8 cellular contexts compared by ENCODE assay signal in genomic region chr10:124741281-124741921, GRCh38. TPM values are rescaled to one million over a fixed set of nuclear protein-coding genes. Genes with fewer than 3 reads are reported as not detected.
A peak's percentile ranks its signal among the peaks of the same experiment; 100 is the strongest.
DNase-seq lines count a peak whose midpoint lies in the region; ATAC-seq and TF ChIP-seq lines count a peak whose summit lies in the region.

No MANE protein-coding gene starts in this region.

- H3K4me1 Mint-ChIP-seq in CD4-positive, CD25-positive, alpha-beta regulatory T cell: peaks cover 27 to 75% (median 60%) of the 10 kb centered on the region in 4 donors
- H3K4me1 Mint-ChIP-seq in activated T-helper 1 cell treated with anti-CD3 and anti-CD28 coated beads, Interleukin-12 subunit alpha, Interleukin-12 subunit beta, Interleukin-2, Interleukin-4 antibody, amounts not matched to agents 30 ng/mL and 10 ng/mL and 1 ng/mL, durations not matched to agents 14 hours and 24 hours and 36 hours (ENCODE audit: low read depth): peaks cover 56% of the 10 kb centered on the region
- H3K4me1 Mint-ChIP-seq in natural killer cell treated with Interleukin-12 subunit alpha and Interleukin-12 subunit beta and Interleukin-15 and Interleukin-18, amount 100 ng/mL, for 72 hours (ENCODE audit: low read depth in 2 of 2): peaks cover 64 to 67% of the 10 kb centered on the region in 2 donors

- peaks cover 19% of the 10 kb centered on the region for H3K36me3 Mint-ChIP-seq in CD4-positive, CD25-positive, alpha-beta regulatory T cell
- peaks cover 24% of the 10 kb centered on the region for H3K36me3 Mint-ChIP-seq in activated T-helper 1 cell treated with anti-CD3 and anti-CD28 coated beads, Interleukin-12 subunit alpha, Interleukin-12 subunit beta, Interleukin-2, Interleukin-4 antibody, amounts not matched to agents 30 ng/mL and 10 ng/mL and 1 ng/mL, durations not matched to agents 14 hours and 24 hours and 36 hours (ENCODE audit: low read depth)
- no peaks in the 10 kb centered on the region for H3K36me3 Mint-ChIP-seq in natural killer cell treated with Interleukin-12 subunit alpha and Interleukin-12 subunit beta and Interleukin-15 and Interleukin-18, amount 100 ng/mL, for 72 hours

- peak overlapping the region; percentile 85 for H3K4me3 ChIP-seq in CD4-positive, CD25-positive, alpha-beta regulatory T cell (ENCODE audit: low read depth, low read length)
- peak overlapping the region; percentile 92 for H3K4me3 ChIP-seq in PC-3 (ENCODE audit: low read length)
- peak overlapping the region in 4 of 5 donors; percentile 70 to 77 (median 74) for H3K4me3 ChIP-seq in subcutaneous abdominal adipose tissue (ENCODE audit: low read depth in 1 of 5, low read length in 5 of 5)

- peak overlapping the region; percentile 75 for H2AFZ ChIP-seq in PC-3 (ENCODE audit: low read length)

- CTCF ChIA-PET in PC-3 (lab: Charles Lee): interaction anchor here (0.6 to 1.6 kb wide), 7 partner anchors 16 to 747 kb away, joined by 3 to 16 read pairs (median 3); partner anchors contain the start of gene LHPP

- no peaks in the 10 kb centered on the region for H3K9me3 ChIP-seq in CD4-positive, CD25-positive, alpha-beta regulatory T cell (ENCODE audit: control insufficient read depth in 2 of 2, low read length in 2 of 2)
- H3K9me3 ChIP-seq in PC-3 (ENCODE audit: low read length) (no peaks in the 10 kb centered on the region), subcutaneous abdominal adipose tissue (ENCODE audit: control insufficient read depth in 5 of 5, low read length in 5 of 5) (no peaks in the 10 kb centered on the region)

- no peaks in the 10 kb centered on the region for H3K27me3 Mint-ChIP-seq in CD4-positive, CD25-positive, alpha-beta regulatory T cell
- H3K27me3 Mint-ChIP-seq in activated T-helper 1 cell treated with anti-CD3 and anti-CD28 coated beads, Interleukin-12 subunit alpha, Interleukin-12 subunit beta, Interleukin-2, Interleukin-4 antibody, amounts not matched to agents 30 ng/mL and 10 ng/mL and 1 ng/mL, durations not matched to agents 14 hours and 24 hours and 36 hours (ENCODE audit: insufficient read depth): peaks cover 7% of the 10 kb centered on the region
- H3K27me3 Mint-ChIP-seq in natural killer cell treated with Interleukin-12 subunit alpha and Interleukin-12 subunit beta and Interleukin-15 and Interleukin-18, amount 100 ng/mL, for 72 hours: no peaks in the 10 kb centered on the region

- peaks cover 68% of the 10 kb centered on the region for H3K79me2 ChIP-seq in PC-3 (ENCODE audit: low read length)

- H3K4me1 ChIP-seq in CD4-positive, CD25-positive, alpha-beta regulatory T cell (ENCODE audit: control insufficient read depth, insufficient read depth, low read length, poor library complexity, severe bottlenecking): peaks cover 76% of the 10 kb centered on the region
- H3K4me1 ChIP-seq in PC-3 (ENCODE audit: insufficient read depth, low read length) (peaks cover 57% of the 10 kb centered on the region), subcutaneous abdominal adipose tissue (ENCODE audit: control insufficient read depth in 5 of 5, insufficient read depth in 5 of 5, low read length in 5 of 5) (peaks cover 28 to 81% (median 75%) of the 10 kb centered on the region in 5 donors)

- no peaks in the 10 kb centered on the region for H3K27me3 ChIP-seq in CD4-positive, CD25-positive, alpha-beta regulatory T cell (ENCODE audit: control insufficient read depth, insufficient read depth, low read length)
- no peaks in the 10 kb centered on the region for H3K27me3 ChIP-seq in PC-3 (ENCODE audit: low read length)
- no peaks in the 10 kb centered on the region for H3K27me3 ChIP-seq in subcutaneous abdominal adipose tissue (ENCODE audit: control insufficient read depth in 5 of 5, insufficient read depth in 4 of 5, low read length in 5 of 5)

- intact Hi-C loops in PC-3 (cut with micrococcal nuclease): loop anchor here (1.0 kb wide), 3 partner anchors 22 to 211 kb away; no protein-coding TSS in a partner anchor
- intact Hi-C loops in activated T-helper 1 cell treated with anti-CD3 and anti-CD28 coated beads, Interleukin-12 subunit alpha, Interleukin-12 subunit beta, Interleukin-2, Interleukin-4 antibody, amounts not matched to agents 30 ng/mL and 10 ng/mL and 1 ng/mL, durations not matched to agents 14 hours and 24 hours and 36 hours (cut with micrococcal nuclease): loop anchor here (1.0 to 5.0 kb wide), 10 partner anchors 8 to 211 kb away; no protein-coding TSS in a partner anchor

- H3K9ac ChIP-seq in PC-3 (ENCODE audit: low read length) (peak overlapping the region; percentile 46), subcutaneous abdominal adipose tissue (ENCODE audit: low read length in 5 of 5) (peak overlapping the region in 4 of 5 donors; percentile 8 to 68 (median 48))

- peak overlapping the region; percentile 96 for H3K27ac ChIP-seq in CD4-positive, CD25-positive, alpha-beta regulatory T cell (ENCODE audit: insufficient read depth, low read length, poor library complexity, severe bottlenecking)
- H3K27ac ChIP-seq in PC-3 (ENCODE audit: low read length) (peak overlapping the region; percentile 57; the same call in 1 of the 2 replicates), subcutaneous abdominal adipose tissue (ENCODE audit: low read depth, low read length) (peak overlapping the region; percentile 90)

- peak; percentile 71 for TF ChIP-seq CTCF in PC-3 (conservative IDR thresholded peaks at IDR 0.05; ENCODE audit: low read depth, low read length)

- POLR2A ChIA-PET in PC-3 (lab: Charles Lee; ENCODE audit: unreplicated experiment): no interaction called here

- DNase-seq in CD4-positive, CD25-positive, alpha-beta regulatory T cell: peak; percentile 71 to 84 (median 84)
- DNase-seq in HK-2 (ENCODE audit: unreplicated experiment): peak; percentile 72
- peak; percentile 71 for DNase-seq in PC-3
- DNase-seq in activated T-helper 1 cell treated with anti-CD3 and anti-CD28 coated beads, Interleukin-12 subunit alpha, Interleukin-12 subunit beta, Interleukin-2, Interleukin-4 antibody, amounts not matched to agents 30 ng/mL and 10 ng/mL and 1 ng/mL, durations not matched to agents 14 hours and 24 hours and 36 hours (ENCODE audit: low spot score): peak; percentile 57
- DNase-seq in fibroblast of gingiva (ENCODE audit: low read depth): peak; percentile 61
- peak; percentile 77 for DNase-seq in natural killer cell treated with Interleukin-12 subunit alpha and Interleukin-12 subunit beta and Interleukin-15 and Interleukin-18, amount 100 ng/mL, for 72 hours (ENCODE audit: low spot score)

- H3K4me2 ChIP-seq in PC-3 (ENCODE audit: low read length): peak overlapping the region; percentile 83

- H3K36me3 ChIP-seq in CD4-positive, CD25-positive, alpha-beta regulatory T cell (ENCODE audit: control insufficient read depth, insufficient read depth, low read length): peaks cover 3% of the 10 kb centered on the region
- H3K36me3 ChIP-seq in PC-3 (ENCODE audit: low read depth, low read length): no peaks in the 10 kb centered on the region
- H3K36me3 ChIP-seq in subcutaneous abdominal adipose tissue (ENCODE audit: control insufficient read depth in 5 of 5, insufficient read depth in 5 of 5, low read length in 5 of 5): no peaks in the 10 kb centered on the region

- H3F3A ChIP-seq in PC-3 (ENCODE audit: low read length, unreplicated experiment): no peaks in the 10 kb centered on the region

- ATAC-seq in CD4-positive, CD25-positive, alpha-beta regulatory T cell (ENCODE audit: low read depth in 2 of 2): peak; percentile 58 to 61
- peak; percentile 40 for ATAC-seq in GM19372 (IDR thresholded peaks at IDR 0.05; ENCODE audit: low read depth, unreplicated experiment)
- peak; percentile 47 for ATAC-seq in PC-3
- peak; percentile 60 to 64 for ATAC-seq in natural killer cell treated with Interleukin-12 subunit alpha and Interleukin-12 subunit beta and Interleukin-15 and Interleukin-18, amount 100 ng/mL, for 72 hours

- peak overlapping the region; percentile 89 to 99 (median 98) for H3K4me3 Mint-ChIP-seq in CD4-positive, CD25-positive, alpha-beta regulatory T cell
- peak overlapping the region; percentile 97 for H3K4me3 Mint-ChIP-seq in activated T-helper 1 cell treated with anti-CD3 and anti-CD28 coated beads, Interleukin-12 subunit alpha, Interleukin-12 subunit beta, Interleukin-2, Interleukin-4 antibody, amounts not matched to agents 30 ng/mL and 10 ng/mL and 1 ng/mL, durations not matched to agents 14 hours and 24 hours and 36 hours
- H3K4me3 Mint-ChIP-seq in natural killer cell treated with Interleukin-12 subunit alpha and Interleukin-12 subunit beta and Interleukin-15 and Interleukin-18, amount 100 ng/mL, for 72 hours: peak overlapping the region; percentile 97

- peak overlapping the region; percentile 91 to 97 (median 92) for H3K27ac Mint-ChIP-seq in CD4-positive, CD25-positive, alpha-beta regulatory T cell
- H3K27ac Mint-ChIP-seq in activated T-helper 1 cell treated with anti-CD3 and anti-CD28 coated beads, Interleukin-12 subunit alpha, Interleukin-12 subunit beta, Interleukin-2, Interleukin-4 antibody, amounts not matched to agents 30 ng/mL and 10 ng/mL and 1 ng/mL, durations not matched to agents 14 hours and 24 hours and 36 hours: peak overlapping the region; percentile 76
- peak overlapping the region; percentile 67 to 87 for H3K27ac Mint-ChIP-seq in natural killer cell treated with Interleukin-12 subunit alpha and Interleukin-12 subunit beta and Interleukin-15 and Interleukin-18, amount 100 ng/mL, for 72 hours

- H3K9me2 ChIP-seq in PC-3 (replicated peaks; ENCODE audit: low read length): no peaks in the 10 kb centered on the region

- H4K20me1 ChIP-seq in PC-3 (ENCODE audit: low read length): no peaks in the 10 kb centered on the region

- BruUV-seq in PC-3 (replicated peaks; lab: Mats Ljungman, UMichigan): no TSS peak

- H3K9me3 Mint-ChIP-seq in CD4-positive, CD25-positive, alpha-beta regulatory T cell: no peaks in the 10 kb centered on the region
- H3K9me3 Mint-ChIP-seq in activated T-helper 1 cell treated with anti-CD3 and anti-CD28 coated beads, Interleukin-12 subunit alpha, Interleukin-12 subunit beta, Interleukin-2, Interleukin-4 antibody, amounts not matched to agents 30 ng/mL and 10 ng/mL and 1 ng/mL, durations not matched to agents 14 hours and 24 hours and 36 hours: no peaks in the 10 kb centered on the region
- no peaks in the 10 kb centered on the region for H3K9me3 Mint-ChIP-seq in natural killer cell treated with Interleukin-12 subunit alpha and Interleukin-12 subunit beta and Interleukin-15 and Interleukin-18, amount 100 ng/mL, for 72 hours

RNA-seq across cellular contexts. Expression of gene FAM53B, which starts 2.8 kb away (rescaled TPM):
- total RNA-seq in CD4-positive, CD25-positive, alpha-beta regulatory T cell: 116 TPM
- polyA plus RNA-seq in CD4-positive, CD25-positive, alpha-beta regulatory T cell: 10 to 100 TPM in 3 of 4 donors, 1 to 10 TPM in 1; 5.8 to 22.2 (median 14.4) TPM
- total RNA-seq in PC-3 (2014; rRNA removed): 16.5 and 19.4 TPM in 2 replicates
- 31.8 and 32.7 TPM in 2 replicates for total RNA-seq in activated T-helper 1 cell treated with anti-CD3 and anti-CD28 coated beads, Interleukin-12 subunit alpha, Interleukin-12 subunit beta, Interleukin-2, Interleukin-4 antibody, amounts not matched to agents 30 ng/mL and 10 ng/mL and 1 ng/mL, durations not matched to agents 14 hours and 24 hours and 36 hours
- total RNA-seq in natural killer cell treated with Interleukin-12 subunit alpha and Interleukin-12 subunit beta and Interleukin-15 and Interleukin-18, amount 100 ng/mL, for 72 hours: 10 to 100 TPM; 16.6 to 21.8 TPM

RNA-seq across cellular contexts. Expression of gene EEF1AKMT2, which starts 50.3 kb away (rescaled TPM):
- total RNA-seq in CD4-positive, CD25-positive, alpha-beta regulatory T cell: 15.9 TPM
- polyA plus RNA-seq in CD4-positive, CD25-positive, alpha-beta regulatory T cell: 10 to 100 TPM; 18.0 to 30.5 (median 27.0) TPM
- total RNA-seq in PC-3 (2014; rRNA removed): 18.2 and 19.6 TPM in 2 replicates
- total RNA-seq in activated T-helper 1 cell treated with anti-CD3 and anti-CD28 coated beads, Interleukin-12 subunit alpha, Interleukin-12 subunit beta, Interleukin-2, Interleukin-4 antibody, amounts not matched to agents 30 ng/mL and 10 ng/mL and 1 ng/mL, durations not matched to agents 14 hours and 24 hours and 36 hours: 20.5 and 21.3 TPM in 2 replicates
- total RNA-seq in natural killer cell treated with Interleukin-12 subunit alpha and Interleukin-12 subunit beta and Interleukin-15 and Interleukin-18, amount 100 ng/mL, for 72 hours: 10 to 100 TPM; 18.4 to 24.4 TPM

Comparison
In these comparisons a context has a peak if more than half of its experiments do, and no peak if none do; other contexts are left out.
1. Peak in every context shown above with its lines: DNase-seq, ATAC-seq, H3K4me3 ChIP-seq and H3K27ac ChIP-seq.